In genomic region chr6:71544906-71545305, GRCh38 we compare ENCODE assay signal across 30 cellular contexts.
"Had no signal": no experiment of that assay in that cellular context is flagged by ENCODE, and none has a peak within 500 bp of the region (broad histone marks: within the 10 kb centered on the region; RNA-seq: fewer than 3 reads in every experiment).

No MANE protein-coding gene starts in this region.

- FAIRE-seq: keratinocyte, urothelium cell line had no signal

- H3K4me3 ChIP-seq: colonic mucosa, gastroesophageal sphincter, left lung, mucosa of descending colon, prostate gland, right atrium auricular region, skin epidermis, spleen, thoracic aorta, tibial nerve, upper lobe of left lung had no signal

- H3K27ac ChIP-seq: colonic mucosa, epithelial cell of prostate, foreskin keratinocyte, gastroesophageal sphincter, left lung, prostate gland, right atrium auricular region, skin epidermis, spleen, thoracic aorta, tibial nerve, upper lobe of left lung had no signal

- H3K4me1 ChIP-seq: colonic mucosa, foreskin keratinocyte, gastroesophageal sphincter, left lung, prostate gland, right atrium auricular region, spleen, tibial nerve, upper lobe of left lung had no signal

- H3K27ac Mint-ChIP-seq: dendritic cell treated with granulocyte-macrophage colony-stimulating factor and Interleukin-4, amounts not matched to agents 40 ng/mL and 50 ng/mL, for 4 days; endodermal cell; immature natural killer cell; naive B cell; natural killer cell treated with Interleukin-12 subunit alpha and Interleukin-12 subunit beta and Interleukin-15 and Interleukin-18, amount 100 ng/mL, for 72 hours; stimulated activated naive B cell treated with anti-CD40 and anti-IgM and Interleukin-4, amounts not matched to agents 10 μg/mL and 1 μg/mL and 100 μg/mL, for 72 hours; stimulated activated naive CD8-positive, alpha-beta T cell treated with anti-CD3 and anti-CD28 coated beads, Interleukin-15, Interleukin-2, amounts not matched to agents 100 ng/mL and 50 ng/mL, for 24 hours had no signal

- H3K9me3 Mint-ChIP-seq: dendritic cell treated with granulocyte-macrophage colony-stimulating factor and Interleukin-4, amounts not matched to agents 40 ng/mL and 50 ng/mL, for 4 days; endodermal cell; naive B cell; natural killer cell treated with Interleukin-12 subunit alpha and Interleukin-12 subunit beta and Interleukin-15 and Interleukin-18, amount 100 ng/mL, for 72 hours; stimulated activated naive B cell treated with anti-CD40 and anti-IgM and Interleukin-4, amounts not matched to agents 10 μg/mL and 1 μg/mL and 100 μg/mL, for 72 hours; stimulated activated naive CD8-positive, alpha-beta T cell treated with anti-CD3 and anti-CD28 coated beads, Interleukin-15, Interleukin-2, amounts not matched to agents 100 ng/mL and 50 ng/mL, for 24 hours had no signal

- DNase-seq: colonic mucosa; effector CD8-positive, alpha-beta T cell; endodermal cell; foreskin keratinocyte; hypothalamus; immature natural killer cell; left lung; mesenchymal stem cell; mucosa of descending colon; naive B cell; spleen; stimulated activated CD4-positive, alpha-beta T cell treated with anti-CD3 and anti-CD28 coated beads, Interleukin-2, amount 100 ng/mL, for 48 hours; stimulated activated naive B cell treated with anti-CD40 and anti-IgM and Interleukin-4, amounts not matched to agents 10 μg/mL and 1 μg/mL and 100 μg/mL, for 72 hours; upper lobe of left lung had no signal

- H3K27me3 Mint-ChIP-seq: natural killer cell treated with Interleukin-12 subunit alpha and Interleukin-12 subunit beta and Interleukin-15 and Interleukin-18, amount 100 ng/mL, for 72 hours had no signal

- H3K36me3 ChIP-seq: colonic mucosa, gastroesophageal sphincter, left lung, prostate gland, right atrium auricular region, spleen, thoracic aorta, tibial nerve, upper lobe of left lung had no signal

- H3K9me3 ChIP-seq: colonic mucosa, left lung, mucosa of descending colon, prostate gland, spleen, thoracic aorta, tibial nerve, upper lobe of left lung had no signal

- H3K36me3 Mint-ChIP-seq: immature natural killer cell; mesothelial cell of epicardium; naive B cell; natural killer cell treated with Interleukin-12 subunit alpha and Interleukin-12 subunit beta and Interleukin-15 and Interleukin-18, amount 100 ng/mL, for 72 hours; stimulated activated naive B cell treated with anti-CD40 and anti-IgM and Interleukin-4, amounts not matched to agents 10 μg/mL and 1 μg/mL and 100 μg/mL, for 72 hours had no signal

- H3K4me1 Mint-ChIP-seq: endodermal cell; immature natural killer cell; naive B cell; neural crest cell; stimulated activated naive B cell treated with anti-CD40 and anti-IgM and Interleukin-4, amounts not matched to agents 10 μg/mL and 1 μg/mL and 100 μg/mL, for 72 hours had no signal

- H3K4me3 Mint-ChIP-seq: dendritic cell treated with granulocyte-macrophage colony-stimulating factor and Interleukin-4, amounts not matched to agents 40 ng/mL and 50 ng/mL, for 4 days; endodermal cell; immature natural killer cell; mesothelial cell of epicardium; naive B cell; natural killer cell treated with Interleukin-12 subunit alpha and Interleukin-12 subunit beta and Interleukin-15 and Interleukin-18, amount 100 ng/mL, for 72 hours; neural crest cell; stimulated activated naive B cell treated with anti-CD40 and anti-IgM and Interleukin-4, amounts not matched to agents 10 μg/mL and 1 μg/mL and 100 μg/mL, for 72 hours; stimulated activated naive CD8-positive, alpha-beta T cell treated with anti-CD3 and anti-CD28 coated beads, Interleukin-15, Interleukin-2, amounts not matched to agents 100 ng/mL and 50 ng/mL, for 24 hours had no signal

- ATAC-seq: esophagus mucosa; foreskin keratinocyte; gastroesophageal sphincter; left lung; mucosa of descending colon; natural killer cell treated with Interleukin-12 subunit alpha and Interleukin-12 subunit beta and Interleukin-15 and Interleukin-18, amount 100 ng/mL, for 72 hours; sciatic nerve; stimulated activated naive B cell treated with anti-CD40 and anti-IgM and Interleukin-4, amounts not matched to agents 10 μg/mL and 1 μg/mL and 100 μg/mL, for 72 hours had no signal

- H3K27me3 ChIP-seq: colonic mucosa, gastroesophageal sphincter, left lung, right atrium auricular region, spleen, tibial nerve, upper lobe of left lung had no signal
